1 cellular context compared by ENCODE assay signal in the genomic region with DNA sequence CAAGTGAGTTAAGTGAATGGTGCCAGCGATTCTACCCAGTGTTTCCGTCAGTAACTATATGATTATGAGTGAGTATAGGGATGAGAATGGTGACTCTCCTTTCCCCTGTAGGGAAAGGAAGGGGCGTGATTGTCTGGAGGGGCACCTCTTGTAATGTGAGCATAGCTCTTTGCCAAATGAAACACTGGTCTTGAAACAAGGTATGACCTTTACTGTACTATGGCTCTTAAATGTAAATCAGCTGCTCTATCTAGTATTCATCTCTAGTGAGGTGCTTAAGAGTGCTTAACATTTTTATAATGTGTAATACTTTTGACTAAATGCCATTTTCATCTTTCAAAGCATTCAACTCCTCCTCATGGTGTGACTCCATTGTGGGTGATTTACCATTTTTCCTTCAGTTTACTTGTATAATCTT.
TF ChIP-seq lines count a peak whose summit lies in the region.

No MANE protein-coding gene starts in this region.

TF ChIP-seq in GM12878, 131 proteins besides CTCF, POLR2A, EP300 and RAD21:
- TF ChIP-seq NBN (IDR thresholded peaks at IDR 0.05) (no peak), BHLHE40 (IDR thresholded peaks at IDR 0.05; ENCODE audit: borderline replicate concordance in 1 of 2, low read depth in 2 of 2, low read length in 1 of 2) (no peak), KDM1A (IDR thresholded peaks at IDR 0.05; ENCODE audit: borderline replicate concordance) (no peak), POLR2AphosphoS5 (IDR thresholded peaks at IDR 0.05; ENCODE audit: low read length) (no peak), CBFB (IDR thresholded peaks at IDR 0.05; ENCODE audit: low read depth) (no peak), ZNF274 (IDR thresholded peaks at IDR 0.05; ENCODE audit: insufficient read depth, insufficient read length) (no peak), RAD51 (IDR thresholded peaks at IDR 0.05) (no peak), NR2C2 (IDR thresholded peaks at IDR 0.05; ENCODE audit: borderline replicate concordance, control insufficient read depth, insufficient read length, low read depth) (no peak), JUNB (IDR thresholded peaks at IDR 0.05) (no peak)
- TF ChIP-seq, protein P1, sequence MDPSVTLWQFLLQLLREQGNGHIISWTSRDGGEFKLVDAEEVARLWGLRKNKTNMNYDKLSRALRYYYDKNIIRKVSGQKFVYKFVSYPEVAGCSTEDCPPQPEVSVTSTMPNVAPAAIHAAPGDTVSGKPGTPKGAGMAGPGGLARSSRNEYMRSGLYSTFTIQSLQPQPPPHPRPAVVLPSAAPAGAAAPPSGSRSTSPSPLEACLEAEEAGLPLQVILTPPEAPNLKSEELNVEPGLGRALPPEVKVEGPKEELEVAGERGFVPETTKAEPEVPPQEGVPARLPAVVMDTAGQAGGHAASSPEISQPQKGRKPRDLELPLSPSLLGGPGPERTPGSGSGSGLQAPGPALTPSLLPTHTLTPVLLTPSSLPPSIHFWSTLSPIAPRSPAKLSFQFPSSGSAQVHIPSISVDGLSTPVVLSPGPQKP (IDR thresholded peaks at IDR 0.05; ENCODE audit: low read depth, low read length), result no peak
- TF ChIP-seq, protein P2, sequence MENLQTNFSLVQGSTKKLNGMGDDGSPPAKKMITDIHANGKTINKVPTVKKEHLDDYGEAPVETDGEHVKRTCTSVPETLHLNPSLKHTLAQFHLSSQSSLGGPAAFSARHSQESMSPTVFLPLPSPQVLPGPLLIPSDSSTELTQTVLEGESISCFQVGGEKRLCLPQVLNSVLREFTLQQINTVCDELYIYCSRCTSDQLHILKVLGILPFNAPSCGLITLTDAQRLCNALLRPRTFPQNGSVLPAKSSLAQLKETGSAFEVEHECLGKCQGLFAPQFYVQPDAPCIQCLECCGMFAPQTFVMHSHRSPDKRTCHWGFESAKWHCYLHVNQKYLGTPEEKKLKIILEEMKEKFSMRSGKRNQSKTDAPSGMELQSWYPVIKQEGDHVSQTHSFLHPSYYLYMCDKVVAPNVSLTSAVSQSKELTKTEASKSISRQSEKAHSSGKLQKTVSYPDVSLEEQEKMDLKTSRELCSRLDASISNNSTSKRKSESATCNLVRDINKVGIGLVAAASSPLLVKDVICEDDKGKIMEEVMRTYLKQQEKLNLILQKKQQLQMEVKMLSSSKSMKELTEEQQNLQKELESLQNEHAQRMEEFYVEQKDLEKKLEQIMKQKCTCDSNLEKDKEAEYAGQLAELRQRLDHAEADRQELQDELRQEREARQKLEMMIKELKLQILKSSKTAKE (IDR thresholded peaks at IDR 0.05; ENCODE audit: low read depth, poor library complexity, severe bottlenecking), result no peak
- TF ChIP-seq, protein P3, sequence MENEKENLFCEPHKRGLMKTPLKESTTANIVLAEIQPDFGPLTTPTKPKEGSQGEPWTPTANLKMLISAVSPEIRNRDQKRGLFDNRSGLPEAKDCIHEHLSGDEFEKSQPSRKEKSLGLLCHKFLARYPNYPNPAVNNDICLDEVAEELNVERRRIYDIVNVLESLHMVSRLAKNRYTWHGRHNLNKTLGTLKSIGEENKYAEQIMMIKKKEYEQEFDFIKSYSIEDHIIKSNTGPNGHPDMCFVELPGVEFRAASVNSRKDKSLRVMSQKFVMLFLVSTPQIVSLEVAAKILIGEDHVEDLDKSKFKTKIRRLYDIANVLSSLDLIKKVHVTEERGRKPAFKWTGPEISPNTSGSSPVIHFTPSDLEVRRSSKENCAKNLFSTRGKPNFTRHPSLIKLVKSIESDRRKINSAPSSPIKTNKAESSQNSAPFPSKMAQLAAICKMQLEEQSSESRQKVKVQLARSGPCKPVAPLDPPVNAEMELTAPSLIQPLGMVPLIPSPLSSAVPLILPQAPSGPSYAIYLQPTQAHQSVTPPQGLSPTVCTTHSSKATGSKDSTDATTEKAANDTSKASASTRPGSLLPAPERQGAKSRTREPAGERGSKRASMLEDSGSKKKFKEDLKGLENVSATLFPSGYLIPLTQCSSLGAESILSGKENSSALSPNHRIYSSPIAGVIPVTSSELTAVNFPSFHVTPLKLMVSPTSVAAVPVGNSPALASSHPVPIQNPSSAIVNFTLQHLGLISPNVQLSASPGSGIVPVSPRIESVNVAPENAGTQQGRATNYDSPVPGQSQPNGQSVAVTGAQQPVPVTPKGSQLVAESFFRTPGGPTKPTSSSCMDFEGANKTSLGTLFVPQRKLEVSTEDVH (IDR thresholded peaks at IDR 0.05; ENCODE audit: low read depth, partially characterized antibody), result no peak
- TF ChIP-seq, protein P4, sequence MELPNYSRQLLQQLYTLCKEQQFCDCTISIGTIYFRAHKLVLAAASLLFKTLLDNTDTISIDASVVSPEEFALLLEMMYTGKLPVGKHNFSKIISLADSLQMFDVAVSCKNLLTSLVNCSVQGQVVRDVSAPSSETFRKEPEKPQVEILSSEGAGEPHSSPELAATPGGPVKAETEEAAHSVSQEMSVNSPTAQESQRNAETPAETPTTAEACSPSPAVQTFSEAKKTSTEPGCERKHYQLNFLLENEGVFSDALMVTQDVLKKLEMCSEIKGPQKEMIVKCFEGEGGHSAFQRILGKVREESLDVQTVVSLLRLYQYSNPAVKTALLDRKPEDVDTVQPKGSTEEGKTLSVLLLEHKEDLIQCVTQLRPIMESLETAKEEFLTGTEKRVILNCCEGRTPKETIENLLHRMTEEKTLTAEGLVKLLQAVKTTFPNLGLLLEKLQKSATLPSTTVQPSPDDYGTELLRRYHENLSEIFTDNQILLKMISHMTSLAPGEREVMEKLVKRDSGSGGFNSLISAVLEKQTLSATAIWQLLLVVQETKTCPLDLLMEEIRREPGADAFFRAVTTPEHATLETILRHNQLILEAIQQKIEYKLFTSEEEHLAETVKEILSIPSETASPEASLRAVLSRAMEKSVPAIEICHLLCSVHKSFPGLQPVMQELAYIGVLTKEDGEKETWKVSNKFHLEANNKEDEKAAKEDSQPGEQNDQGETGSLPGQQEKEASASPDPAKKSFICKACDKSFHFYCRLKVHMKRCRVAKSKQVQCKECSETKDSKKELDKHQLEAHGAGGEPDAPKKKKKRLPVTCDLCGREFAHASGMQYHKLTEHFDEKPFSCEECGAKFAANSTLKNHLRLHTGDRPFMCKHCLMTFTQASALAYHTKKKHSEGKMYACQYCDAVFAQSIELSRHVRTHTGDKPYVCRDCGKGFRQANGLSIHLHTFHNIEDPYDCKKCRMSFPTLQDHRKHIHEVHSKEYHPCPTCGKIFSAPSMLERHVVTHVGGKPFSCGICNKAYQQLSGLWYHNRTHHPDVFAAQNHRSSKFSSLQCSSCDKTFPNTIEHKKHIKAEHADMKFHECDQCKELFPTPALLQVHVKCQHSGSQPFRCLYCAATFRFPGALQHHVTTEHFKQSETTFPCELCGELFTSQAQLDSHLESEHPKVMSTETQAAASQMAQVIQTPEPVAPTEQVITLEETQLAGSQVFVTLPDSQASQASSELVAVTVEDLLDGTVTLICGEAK (IDR thresholded peaks at IDR 0.05; ENCODE audit: borderline replicate concordance), result no peak
- TF ChIP-seq, protein P5, sequence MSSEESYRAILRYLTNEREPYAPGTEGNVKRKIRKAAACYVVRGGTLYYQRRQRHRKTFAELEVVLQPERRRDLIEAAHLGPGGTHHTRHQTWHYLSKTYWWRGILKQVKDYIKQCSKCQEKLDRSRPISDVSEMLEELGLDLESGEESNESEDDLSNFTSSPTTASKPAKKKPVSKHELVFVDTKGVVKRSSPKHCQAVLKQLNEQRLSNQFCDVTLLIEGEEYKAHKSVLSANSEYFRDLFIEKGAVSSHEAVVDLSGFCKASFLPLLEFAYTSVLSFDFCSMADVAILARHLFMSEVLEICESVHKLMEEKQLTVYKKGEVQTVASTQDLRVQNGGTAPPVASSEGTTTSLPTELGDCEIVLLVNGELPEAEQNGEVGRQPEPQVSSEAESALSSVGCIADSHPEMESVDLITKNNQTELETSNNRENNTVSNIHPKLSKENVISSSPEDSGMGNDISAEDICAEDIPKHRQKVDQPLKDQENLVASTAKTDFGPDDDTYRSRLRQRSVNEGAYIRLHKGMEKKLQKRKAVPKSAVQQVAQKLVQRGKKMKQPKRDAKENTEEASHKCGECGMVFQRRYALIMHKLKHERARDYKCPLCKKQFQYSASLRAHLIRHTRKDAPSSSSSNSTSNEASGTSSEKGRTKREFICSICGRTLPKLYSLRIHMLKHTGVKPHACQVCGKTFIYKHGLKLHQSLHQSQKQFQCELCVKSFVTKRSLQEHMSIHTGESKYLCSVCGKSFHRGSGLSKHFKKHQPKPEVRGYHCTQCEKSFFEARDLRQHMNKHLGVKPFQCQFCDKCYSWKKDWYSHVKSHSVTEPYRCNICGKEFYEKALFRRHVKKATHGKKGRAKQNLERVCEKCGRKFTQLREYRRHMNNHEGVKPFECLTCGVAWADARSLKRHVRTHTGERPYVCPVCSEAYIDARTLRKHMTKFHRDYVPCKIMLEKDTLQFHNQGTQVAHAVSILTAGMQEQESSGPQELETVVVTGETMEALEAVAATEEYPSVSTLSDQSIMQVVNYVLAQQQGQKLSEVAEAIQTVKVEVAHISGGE (CRISPR knock-in tag; IDR thresholded peaks at IDR 0.05), result no peak
- TF ChIP-seq, protein P6, sequence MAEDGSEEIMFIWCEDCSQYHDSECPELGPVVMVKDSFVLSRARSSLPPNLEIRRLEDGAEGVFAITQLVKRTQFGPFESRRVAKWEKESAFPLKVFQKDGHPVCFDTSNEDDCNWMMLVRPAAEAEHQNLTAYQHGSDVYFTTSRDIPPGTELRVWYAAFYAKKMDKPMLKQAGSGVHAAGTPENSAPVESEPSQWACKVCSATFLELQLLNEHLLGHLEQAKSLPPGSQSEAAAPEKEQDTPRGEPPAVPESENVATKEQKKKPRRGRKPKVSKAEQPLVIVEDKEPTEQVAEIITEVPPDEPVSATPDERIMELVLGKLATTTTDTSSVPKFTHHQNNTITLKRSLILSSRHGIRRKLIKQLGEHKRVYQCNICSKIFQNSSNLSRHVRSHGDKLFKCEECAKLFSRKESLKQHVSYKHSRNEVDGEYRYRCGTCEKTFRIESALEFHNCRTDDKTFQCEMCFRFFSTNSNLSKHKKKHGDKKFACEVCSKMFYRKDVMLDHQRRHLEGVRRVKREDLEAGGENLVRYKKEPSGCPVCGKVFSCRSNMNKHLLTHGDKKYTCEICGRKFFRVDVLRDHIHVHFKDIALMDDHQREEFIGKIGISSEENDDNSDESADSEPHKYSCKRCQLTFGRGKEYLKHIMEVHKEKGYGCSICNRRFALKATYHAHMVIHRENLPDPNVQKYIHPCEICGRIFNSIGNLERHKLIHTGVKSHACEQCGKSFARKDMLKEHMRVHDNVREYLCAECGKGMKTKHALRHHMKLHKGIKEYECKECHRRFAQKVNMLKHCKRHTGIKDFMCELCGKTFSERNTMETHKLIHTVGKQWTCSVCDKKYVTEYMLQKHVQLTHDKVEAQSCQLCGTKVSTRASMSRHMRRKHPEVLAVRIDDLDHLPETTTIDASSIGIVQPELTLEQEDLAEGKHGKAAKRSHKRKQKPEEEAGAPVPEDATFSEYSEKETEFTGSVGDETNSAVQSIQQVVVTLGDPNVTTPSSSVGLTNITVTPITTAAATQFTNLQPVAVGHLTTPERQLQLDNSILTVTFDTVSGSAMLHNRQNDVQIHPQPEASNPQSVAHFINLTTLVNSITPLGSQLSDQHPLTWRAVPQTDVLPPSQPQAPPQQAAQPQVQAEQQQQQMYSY (CRISPR knock-in tag; IDR thresholded peaks at IDR 0.05), result no peak
